23 cellular contexts compared by ENCODE assay signal in genomic region chr11:110339456-110339855, GRCh38. TPM values are rescaled to one million over a fixed set of nuclear protein-coding genes. Genes with fewer than 3 reads are reported as not detected.
A peak's percentile ranks its signal among the peaks of the same experiment; 100 is the strongest.
DNase-seq lines count a peak whose midpoint lies in the region; ATAC-seq and TF ChIP-seq lines count a peak whose summit lies in the region.
"Had no signal": no experiment of that assay in that cellular context is flagged by ENCODE, and none has a peak within 500 bp of the region (broad histone marks: within the 10 kb centered on the region; RNA-seq: fewer than 3 reads in every experiment).

No MANE protein-coding gene starts in this region.

- DNase-seq in cardiac muscle cell (ENCODE audit: low read depth in 1 of 2, low spot score in 1 of 2) (no peak), cardiac septum (ENCODE audit: low spot score) (no peak), type B pancreatic cell (ENCODE audit: extremely low spot score, unreplicated experiment) (no peak), LoVo (ENCODE audit: low spot score) (no peak), ascending aorta (ENCODE audit: low spot score in 2 of 2) (no peak), NCI-H146 (lab: John Stamatoyannopoulos, UW) (no peak)
- DNase-seq in activated T-helper 2 cell treated with anti-CD3 and anti-CD28 coated beads, Interferon-gamma antibody, Interleukin-2, Interleukin-4, amounts not matched to agents 10 μg/mL and 5 μg/mL and 100 μg/mL, durations not matched to agents 14 hours and 24 hours and 36 hours (ENCODE audit: low spot score), result no peak
- DNase-seq: activated CD4-positive, CD25-positive, alpha-beta regulatory T cell; activated effector memory CD4-positive, alpha-beta T cell treated with anti-CD3 and anti-CD28 coated beads, Interleukin-2, amount 50 U/mL, for 16 hours; GM23248; heart left ventricle; immature natural killer cell; left ventricle myocardium superior; NCI-H1436 treated with DMSO at 0.1 percent for 48 hours; NCI-H2171 treated with DMSO at 0.1 percent for 48 hours; nucleus accumbens; SJCRH30; stimulated activated CD8-positive, alpha-beta memory T cell treated with anti-CD3 and anti-CD28 coated beads, Interleukin-4, amount 100 ng/mL, for 48 hours; T-helper 9 cell; testis had no signal

- H3K36me3 ChIP-seq in cardiac muscle cell (no peaks in the 10 kb centered on the region), ascending aorta (no peaks in the 10 kb centered on the region)
- H3K36me3 ChIP-seq: heart left ventricle, SJCRH30 had no signal

- H3K4me3 ChIP-seq in cardiac muscle cell, result no peak overlapping the region
- no peak overlapping the region for H3K4me3 ChIP-seq in ascending aorta
- H3K4me3 ChIP-seq: GM23248, heart left ventricle, SJCRH30, testis had no signal

- H3K27ac Mint-ChIP-seq in activated T-helper 2 cell treated with anti-CD3 and anti-CD28 coated beads, Interferon-gamma antibody, Interleukin-2, Interleukin-4, amounts not matched to agents 10 μg/mL and 5 μg/mL and 100 μg/mL, durations not matched to agents 14 hours and 24 hours and 36 hours, result peak overlapping the region; percentile 67
- peak overlapping the region; percentile 68 for H3K27ac Mint-ChIP-seq in type B pancreatic cell
- H3K27ac Mint-ChIP-seq: immature natural killer cell had no signal

- no peaks in the 10 kb centered on the region for H3K27me3 Mint-ChIP-seq in activated T-helper 2 cell treated with anti-CD3 and anti-CD28 coated beads, Interferon-gamma antibody, Interleukin-2, Interleukin-4, amounts not matched to agents 10 μg/mL and 5 μg/mL and 100 μg/mL, durations not matched to agents 14 hours and 24 hours and 36 hours (ENCODE audit: low read depth)
- H3K27me3 Mint-ChIP-seq in type B pancreatic cell, result no peaks in the 10 kb centered on the region

- H3K9me3 Mint-ChIP-seq in activated T-helper 2 cell treated with anti-CD3 and anti-CD28 coated beads, Interferon-gamma antibody, Interleukin-2, Interleukin-4, amounts not matched to agents 10 μg/mL and 5 μg/mL and 100 μg/mL, durations not matched to agents 14 hours and 24 hours and 36 hours, result peaks cover 14% of the 10 kb centered on the region
- peaks cover 13% of the 10 kb centered on the region for H3K9me3 Mint-ChIP-seq in type B pancreatic cell
- H3K9me3 Mint-ChIP-seq: immature natural killer cell had no signal

- H3K27ac ChIP-seq in cardiac muscle cell, result peak overlapping the region; percentile 68
- no peak overlapping the region for H3K27ac ChIP-seq in ascending aorta
- H3K27ac ChIP-seq: C4-2B, GM23248, heart left ventricle, SJCRH30, testis had no signal

- TF ChIP-seq CTCF in cardiac muscle cell (IDR thresholded peaks at IDR 0.05; ENCODE audit: low read depth, low read length) (no peak), type B pancreatic cell (conservative IDR thresholded peaks at IDR 0.05) (no peak), ascending aorta (IDR thresholded peaks at IDR 0.05) (no peak)

- H3K9me3 ChIP-seq in cardiac muscle cell (ENCODE audit: low read depth) (no peaks in the 10 kb centered on the region), ascending aorta (no peaks in the 10 kb centered on the region)
- H3K9me3 ChIP-seq: heart left ventricle, SJCRH30, testis had no signal

- H3K4me1 ChIP-seq in cardiac muscle cell (ENCODE audit: low read depth), result peaks cover 21% of the 10 kb centered on the region
- no peaks in the 10 kb centered on the region for H3K4me1 ChIP-seq in ascending aorta
- H3K4me1 ChIP-seq: heart left ventricle, SJCRH30, testis had no signal

- H3K4me1 Mint-ChIP-seq in activated T-helper 2 cell treated with anti-CD3 and anti-CD28 coated beads, Interferon-gamma antibody, Interleukin-2, Interleukin-4, amounts not matched to agents 10 μg/mL and 5 μg/mL and 100 μg/mL, durations not matched to agents 14 hours and 24 hours and 36 hours (ENCODE audit: low read depth), result peaks cover 41% of the 10 kb centered on the region
- H3K4me1 Mint-ChIP-seq in type B pancreatic cell (ENCODE audit: unreplicated experiment), result no peaks in the 10 kb centered on the region
- H3K4me1 Mint-ChIP-seq: immature natural killer cell had no signal

- H3K27me3 ChIP-seq in cardiac muscle cell, result no peaks in the 10 kb centered on the region
- H3K27me3 ChIP-seq in ascending aorta, result no peaks in the 10 kb centered on the region
- H3K27me3 ChIP-seq: heart left ventricle, SJCRH30, testis had no signal

- intact Hi-C loops in cardiac septum (cut with DNase I) (no loop called here), ascending aorta (cut with DNase I) (no loop called here)
- intact Hi-C loops in activated T-helper 2 cell treated with anti-CD3 and anti-CD28 coated beads, Interferon-gamma antibody, Interleukin-2, Interleukin-4, amounts not matched to agents 10 μg/mL and 5 μg/mL and 100 μg/mL, durations not matched to agents 14 hours and 24 hours and 36 hours (cut with micrococcal nuclease), result loop anchor here (1.0 kb wide), 1 partner anchor 9 kb away; no protein-coding TSS in a partner anchor

- peak; percentile 50 for ATAC-seq in HG02852 (IDR thresholded peaks at IDR 0.05; ENCODE audit: unreplicated experiment)
- ATAC-seq: heart left ventricle, HepG2, left ventricle myocardium superior had no signal

- peaks cover 22% of the 10 kb centered on the region for H3K36me3 Mint-ChIP-seq in activated T-helper 2 cell treated with anti-CD3 and anti-CD28 coated beads, Interferon-gamma antibody, Interleukin-2, Interleukin-4, amounts not matched to agents 10 μg/mL and 5 μg/mL and 100 μg/mL, durations not matched to agents 14 hours and 24 hours and 36 hours (ENCODE audit: low read depth)
- H3K36me3 Mint-ChIP-seq in type B pancreatic cell, result no peaks in the 10 kb centered on the region
- H3K36me3 Mint-ChIP-seq: immature natural killer cell had no signal

- no peak overlapping the region for H3K4me3 Mint-ChIP-seq in activated T-helper 2 cell treated with anti-CD3 and anti-CD28 coated beads, Interferon-gamma antibody, Interleukin-2, Interleukin-4, amounts not matched to agents 10 μg/mL and 5 μg/mL and 100 μg/mL, durations not matched to agents 14 hours and 24 hours and 36 hours (ENCODE audit: low read depth)
- H3K4me3 Mint-ChIP-seq in type B pancreatic cell, result no peak overlapping the region
- H3K4me3 Mint-ChIP-seq: immature natural killer cell had no signal

RNA-seq across cellular contexts. Expression of gene RDX, which starts 43.0 kb away (rescaled TPM):
- total RNA-seq in cardiac muscle cell (96.3 and 153 TPM in 2 replicates), cardiac septum (118 TPM), type B pancreatic cell (ENCODE audit: low replicate concordance) (90.7 and 115 TPM in 2 replicates), ascending aorta (105 TPM)
- 180 and 204 TPM in 2 replicates for polyA plus RNA-seq in cardiac muscle cell
- 63.3 and 64.8 TPM in 2 replicates for total RNA-seq in activated T-helper 2 cell treated with anti-CD3 and anti-CD28 coated beads, Interferon-gamma antibody, Interleukin-2, Interleukin-4, amounts not matched to agents 10 μg/mL and 5 μg/mL and 100 μg/mL, durations not matched to agents 14 hours and 24 hours and 36 hours
